In genomic region chr20:62832951-62833391, GRCh38 we compare ENCODE assay signal across 12 cellular contexts.
DNase-seq lines count a peak whose midpoint lies in the region; ATAC-seq lines count a peak whose summit lies in the region.
"Had no signal": no experiment of that assay in that cellular context is flagged by ENCODE, and none has a peak within 500 bp of the region (broad histone marks: within the 10 kb centered on the region; RNA-seq: fewer than 3 reads in every experiment).

No MANE protein-coding gene starts in this region.

- peak overlapping the region in 9 of 11 experiments; percentile 18 to 72 (median 51); a peak in 15 of 22 replicates for H3K27ac ChIP-seq in BLaER1 treated with 17β-estradiol and CSF1 and Interleukin-3, amounts not matched to agents 10 nM and 100 nM
- no peak overlapping the region for H3K27ac ChIP-seq in iPS-20b (ENCODE audit: low read length)

- peaks cover 0 to 9% (median 0%) of the 10 kb centered on the region in 11 experiments; a peak in 1 of 22 replicates for H3K9me3 ChIP-seq in BLaER1 treated with 17β-estradiol and CSF1 and Interleukin-3, amounts not matched to agents 10 nM and 100 nM (replicated peaks in 1 of 11)
- H3K9me3 ChIP-seq in NT2/D1 (ENCODE audit: insufficient read depth, low read length), result no peaks in the 10 kb centered on the region
- no peaks in the 10 kb centered on the region for H3K9me3 ChIP-seq in iPS-20b (ENCODE audit: insufficient read depth, low read depth, low read length)

- H3K9ac ChIP-seq in BLaER1 treated with 17β-estradiol and CSF1 and Interleukin-3, amounts not matched to agents 10 nM and 100 nM, result peak overlapping the region in 7 of 11 experiments; percentile 39 to 75 (median 61); a peak in 12 of 22 replicates
- H3K9ac ChIP-seq in NT2/D1 (ENCODE audit: insufficient read length, low read depth) (peak overlapping the region; percentile 43), iPS-20b (ENCODE audit: low read depth, low read length) (0 out of 2 replicates have a peak overlapping the region, but pooled peaks have one; percentile 32)

- peak overlapping the region; percentile 67 to 99 (median 93) for H3K4me2 ChIP-seq in BLaER1 treated with 17β-estradiol and CSF1 and Interleukin-3, amounts not matched to agents 10 nM and 100 nM

- H3K27me3 ChIP-seq in BLaER1 treated with 17β-estradiol and CSF1 and Interleukin-3, amounts not matched to agents 10 nM and 100 nM, result peaks cover 0 to 5% (median 0%) of the 10 kb centered on the region in 11 experiments; a peak in 2 of 22 replicates
- no peaks in the 10 kb centered on the region for H3K27me3 ChIP-seq in NT2/D1 (ENCODE audit: insufficient read depth, insufficient read length)
- H3K27me3 ChIP-seq in iPS-20b (ENCODE audit: insufficient read depth, low read length), result no peaks in the 10 kb centered on the region

- DNase-seq in NT2/D1 (ENCODE audit: low read depth, low spot score), result no peak
- DNase-seq in 8988T, result no peak
- DNase-seq in activated CD4-positive, alpha-beta T cell treated with anti-CD3 and anti-CD28 coated beads for 4 hours, result no peak
- no peak for DNase-seq in HCEC 1CT
- no peak for DNase-seq in retina
- DNase-seq: activated T-cell treated with anti-CD3 and anti-CD28 coated beads, Interleukin-2, amount 50 U/mL, for 4 hours; IMR-90; SW 1271 had no signal

- peak; percentile 18 for ATAC-seq in GM21528 (IDR thresholded peaks at IDR 0.05; ENCODE audit: low FRiP score, unreplicated experiment)
- ATAC-seq: CD8-positive, alpha-beta T cell had no signal

- 0 out of 22 replicates have a peak, but pooled peaks cover 0 to 7% (median 0%) of the 10 kb centered on the region in 11 experiments for H4K20me1 ChIP-seq in BLaER1 treated with 17β-estradiol and CSF1 and Interleukin-3, amounts not matched to agents 10 nM and 100 nM

- peaks cover 60 to 98% (median 96%) of the 10 kb centered on the region in 10 experiments for H3K4me1 ChIP-seq in BLaER1 treated with 17β-estradiol and CSF1 and Interleukin-3, amounts not matched to agents 10 nM and 100 nM
- peaks cover 34% of the 10 kb centered on the region for H3K4me1 ChIP-seq in NT2/D1 (ENCODE audit: insufficient read depth, insufficient read length)
- no peaks in the 10 kb centered on the region for H3K4me1 ChIP-seq in iPS-20b (ENCODE audit: insufficient read depth, low read length)

- peak overlapping the region in 8 of 10 experiments; percentile 14 to 52 (median 20); a peak in 9 of 20 replicates for H3K4me3 ChIP-seq in BLaER1 treated with 17β-estradiol and CSF1 and Interleukin-3, amounts not matched to agents 10 nM and 100 nM
- H3K4me3 ChIP-seq in NT2/D1 (ENCODE audit: insufficient read length, low read depth), result peak overlapping the region; percentile 19
- H3K4me3 ChIP-seq in iPS-20b (ENCODE audit: low read length), result no peak overlapping the region

- H3K36me3 ChIP-seq in BLaER1 treated with 17β-estradiol and CSF1 and Interleukin-3, amounts not matched to agents 10 nM and 100 nM, result peaks cover 0 to 11% (median 0%) of the 10 kb centered on the region in 11 experiments; a peak in 3 of 22 replicates
- H3K36me3 ChIP-seq in NT2/D1 (ENCODE audit: insufficient read depth, insufficient read length, low read length) (peaks cover 88% of the 10 kb centered on the region), iPS-20b (ENCODE audit: insufficient read depth, low read depth, low read length) (peaks cover 11% of the 10 kb centered on the region)
